38 cellular contexts compared by ENCODE assay signal in genomic region chr16:88834670-88835069, GRCh38. TPM values are rescaled to one million over a fixed set of nuclear protein-coding genes. Genes with fewer than 3 reads are reported as not detected.
"Had no signal": no experiment of that assay in that cellular context is flagged by ENCODE, and none has a peak within 500 bp of the region (broad histone marks: within the 10 kb centered on the region; RNA-seq: fewer than 3 reads in every experiment).

No MANE protein-coding gene starts in this region.

- H3K4me2 ChIP-seq: KMS-11 had no signal

- H3K9me3 ChIP-seq: MG63 had no signal

- H3K36me3 ChIP-seq: MG63 had no signal

- H3K4me3 ChIP-seq: MG63 had no signal

- DNase-seq: Karpas-422, Kasumi-1, MG63, MM.1S, MV-4-11, NCI-H1048, NCI-H1092, NCI-H1092 treated with DMSO at 0.1 percent for 48 hours, NCI-H1105, NCI-H1105 treated with DMSO at 0.1 percent for 48 hours, NCI-H1417, NCI-H1417 treated with DMSO at 0.1 percent for 48 hours, NCI-H1436, NCI-H146, NCI-H1694, NCI-H1694 treated with DMSO at 0.1 percent for 48 hours, NCI-H187, NCI-H187 treated with DMSO at 0.1 percent for 48 hours, NCI-H1930, NCI-H2029, NCI-H2029 treated with DMSO at 0.1 percent for 48 hours, NCI-H2081, NCI-H2081 treated with DMSO at 0.1 percent for 48 hours, NCI-H2107, NCI-H2171, NCI-H2171 treated with DMSO at 0.1 percent for 48 hours, NCI-H2227 treated with DMSO at 0.1 percent for 48 hours, NCI-H226, NCI-H345, NCI-H446, NCI-H446 treated with DMSO at 0.1 percent for 48 hours, NCI-H510A, NCI-H510A treated with DMSO at 0.1 percent for 48 hours had no signal

- H3K27me3 ChIP-seq: MG63 had no signal

- H3K27ac ChIP-seq: KMS-11 had no signal

- H3K9ac ChIP-seq: KMS-11 had no signal

RNA-seq across cellular contexts. Expression of gene PABPN1L, which starts 31.8 kb away (rescaled TPM):
- total RNA-seq: LHCN-M2, M059J, MCF 10A, NCI-H460 had no signal
